28 cellular contexts compared by ENCODE assay signal in the genomic region with DNA sequence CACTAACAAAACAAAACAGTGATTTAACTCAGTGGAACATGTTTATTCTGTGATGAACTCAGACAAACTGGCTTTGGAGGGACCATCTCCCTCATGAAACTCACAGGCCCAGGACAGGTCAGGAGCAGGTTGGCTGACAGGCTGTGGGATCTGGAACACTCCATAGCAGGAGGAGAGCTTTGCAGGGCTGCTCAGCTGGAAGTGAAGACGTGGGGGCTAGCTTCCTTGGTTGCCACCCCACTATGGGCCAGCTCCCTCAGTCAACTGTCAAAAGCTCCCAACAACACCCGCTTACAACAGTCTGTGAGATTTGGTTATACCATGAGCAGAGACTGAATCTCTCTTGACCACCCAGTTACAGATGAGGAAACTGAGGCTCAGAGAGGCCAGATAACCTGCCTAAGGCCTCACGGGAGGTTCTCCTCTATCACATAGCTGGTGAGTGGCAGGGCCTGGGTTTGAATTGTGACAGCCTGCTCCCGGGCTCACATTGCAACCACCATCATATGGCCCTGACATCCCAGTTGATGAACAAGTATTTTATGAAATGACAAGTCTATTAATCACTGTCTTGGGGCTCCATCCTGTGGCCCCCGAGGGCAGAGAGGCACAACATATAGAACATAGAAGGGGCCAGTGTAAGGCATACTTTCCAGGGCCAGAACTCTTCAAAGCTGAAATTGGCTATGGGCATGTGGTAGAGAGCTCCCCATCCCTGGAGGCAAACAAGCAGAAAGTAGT.
DNase-seq lines count a peak whose midpoint lies in the region; ATAC-seq, FAIRE-seq and TF ChIP-seq lines count a peak whose summit lies in the region.
"Had no signal": no experiment of that assay in that cellular context is flagged by ENCODE, and none has a peak within 500 bp of the region (broad histone marks: within the 10 kb centered on the region; RNA-seq: fewer than 3 reads in every experiment).

No MANE protein-coding gene starts in this region.

- H3K4me3 ChIP-seq in RWPE2 (ENCODE audit: severe bottlenecking) (no peak overlapping the region), endodermal cell (ENCODE audit: low read length) (no peak overlapping the region)
- H3K4me3 ChIP-seq: GM12878, tibial artery had no signal

- no peak overlapping the region for H3K27ac Mint-ChIP-seq in activated CD8-positive, alpha-beta memory T cell treated with anti-CD3 and anti-CD28 coated beads, Interleukin-2, amount 10 ng/mL, durations not matched to agents 7 days and 5 days
- no peak overlapping the region for H3K27ac Mint-ChIP-seq in endodermal cell
- H3K27ac Mint-ChIP-seq: activated naive CD8-positive, alpha-beta T cell treated with anti-CD3 and anti-CD28 coated beads for 36 hours; activated T-helper 17 cell treated with anti-CD3 and anti-CD28 coated beads, Interleukin-2, amount 50 U/mL, for 72 hours; B cell; nephron progenitor cell had no signal

- H3K4me1 ChIP-seq in RWPE2 (ENCODE audit: insufficient read depth, poor library complexity, severe bottlenecking) (no peaks in the 10 kb centered on the region), endodermal cell (ENCODE audit: control insufficient read depth, insufficient read depth, low read length) (no peaks in the 10 kb centered on the region)
- H3K4me1 ChIP-seq: parathyroid adenoma had no signal

- H3K27me3 ChIP-seq in RWPE2 (ENCODE audit: insufficient read depth, poor library complexity, severe bottlenecking) = peaks cover 11% of the 10 kb centered on the region
- no peaks in the 10 kb centered on the region for H3K27me3 ChIP-seq in endodermal cell (ENCODE audit: control insufficient read depth, insufficient read depth, low read length, poor library complexity, severe bottlenecking)

- TF ChIP-seq CTCF in RWPE2 (IDR thresholded peaks at IDR 0.05; ENCODE audit: poor library complexity, severe bottlenecking) (peak; percentile 21), endodermal cell (conservative IDR thresholded peaks at IDR 0.05) (no peak)

- H3K4me3 Mint-ChIP-seq in activated CD8-positive, alpha-beta memory T cell treated with anti-CD3 and anti-CD28 coated beads, Interleukin-2, amount 10 ng/mL, durations not matched to agents 7 days and 5 days = no peak overlapping the region
- no peak overlapping the region for H3K4me3 Mint-ChIP-seq in endodermal cell
- H3K4me3 Mint-ChIP-seq: activated naive CD8-positive, alpha-beta T cell treated with anti-CD3 and anti-CD28 coated beads for 36 hours; activated T-helper 17 cell treated with anti-CD3 and anti-CD28 coated beads, Interleukin-2, amount 50 U/mL, for 72 hours; B cell; stimulated activated naive CD8-positive, alpha-beta T cell treated with anti-CD3 and anti-CD28 coated beads, Interleukin-15, amount 100 ng/mL, for 72 hours had no signal

- H3K4me1 Mint-ChIP-seq in activated CD8-positive, alpha-beta memory T cell treated with anti-CD3 and anti-CD28 coated beads, Interleukin-2, amount 10 ng/mL, durations not matched to agents 7 days and 5 days = no peaks in the 10 kb centered on the region
- H3K4me1 Mint-ChIP-seq in endodermal cell = peaks cover 3% of the 10 kb centered on the region
- H3K4me1 Mint-ChIP-seq: activated T-helper 17 cell treated with anti-CD3 and anti-CD28 coated beads, Interleukin-2, amount 50 U/mL, for 72 hours; B cell; stimulated activated naive CD8-positive, alpha-beta T cell treated with anti-CD3 and anti-CD28 coated beads, Interleukin-15, amount 100 ng/mL, for 72 hours had no signal

- H3K36me3 Mint-ChIP-seq in activated CD8-positive, alpha-beta memory T cell treated with anti-CD3 and anti-CD28 coated beads, Interleukin-2, amount 10 ng/mL, durations not matched to agents 7 days and 5 days = no peaks in the 10 kb centered on the region
- no peaks in the 10 kb centered on the region for H3K36me3 Mint-ChIP-seq in endodermal cell (ENCODE audit: low read depth)
- H3K36me3 Mint-ChIP-seq: activated naive CD8-positive, alpha-beta T cell treated with anti-CD3 and anti-CD28 coated beads for 36 hours had no signal

- peaks cover 6% of the 10 kb centered on the region for H3K27me3 Mint-ChIP-seq in activated CD8-positive, alpha-beta memory T cell treated with anti-CD3 and anti-CD28 coated beads, Interleukin-2, amount 10 ng/mL, durations not matched to agents 7 days and 5 days
- H3K27me3 Mint-ChIP-seq in endodermal cell (ENCODE audit: insufficient read depth) = peaks cover 21% of the 10 kb centered on the region

- CTCF ChIA-PET in activated CD8-positive, alpha-beta memory T cell treated with anti-CD3 and anti-CD28 coated beads, Interleukin-2, amount 10 ng/mL, durations not matched to agents 7 days and 5 days (lab: Charles Lee) = no interaction called here

- H3K36me3 ChIP-seq in RWPE2 (ENCODE audit: low read depth) (no peaks in the 10 kb centered on the region), endodermal cell (ENCODE audit: control insufficient read depth, insufficient read depth, low read length) (no peaks in the 10 kb centered on the region)
- H3K36me3 ChIP-seq: tibial artery had no signal

- H3K27ac ChIP-seq in RWPE2 (ENCODE audit: poor library complexity, severe bottlenecking) (no peak overlapping the region), endodermal cell (ENCODE audit: low read depth, low read length) (no peak overlapping the region)
- H3K27ac ChIP-seq: parathyroid adenoma, tibial artery had no signal

- ATAC-seq in activated CD8-positive, alpha-beta memory T cell treated with anti-CD3 and anti-CD28 coated beads, Interleukin-2, amount 10 ng/mL, durations not matched to agents 7 days and 5 days = no peak
- ATAC-seq in RWPE2 (ENCODE audit: low read depth) = peak; percentile 35; the same call in 1 of the 3 replicates
- no peak for ATAC-seq in GM21528 (IDR thresholded peaks at IDR 0.05; ENCODE audit: low FRiP score, unreplicated experiment)
- ATAC-seq: activated T-helper 17 cell treated with anti-CD3 and anti-CD28 coated beads, Interleukin-2, amount 50 U/mL, for 72 hours; GM12878; HepG2; sciatic nerve; stimulated activated naive CD8-positive, alpha-beta T cell treated with anti-CD3 and anti-CD28 coated beads, Interleukin-15, amount 100 ng/mL, for 72 hours had no signal

- H3K9ac ChIP-seq in endodermal cell (ENCODE audit: extremely low read depth, low read length, poor library complexity, severe bottlenecking) = no peak overlapping the region
- H3K9ac ChIP-seq: parathyroid adenoma had no signal

- FAIRE-seq in urothelium cell line (lab: Jason Lieb, UNC) = peak; percentile 98
- FAIRE-seq: A204.1, astrocyte, GM12878, HepG2 had no signal

- H3K9me3 Mint-ChIP-seq in activated CD8-positive, alpha-beta memory T cell treated with anti-CD3 and anti-CD28 coated beads, Interleukin-2, amount 10 ng/mL, durations not matched to agents 7 days and 5 days (ENCODE audit: low read depth) = no peaks in the 10 kb centered on the region
- H3K9me3 Mint-ChIP-seq in endodermal cell = no peaks in the 10 kb centered on the region
- H3K9me3 Mint-ChIP-seq: activated naive CD8-positive, alpha-beta T cell treated with anti-CD3 and anti-CD28 coated beads for 36 hours; activated T-helper 17 cell treated with anti-CD3 and anti-CD28 coated beads, Interleukin-2, amount 50 U/mL, for 72 hours; nephron progenitor cell; stimulated activated naive CD8-positive, alpha-beta T cell treated with anti-CD3 and anti-CD28 coated beads, Interleukin-15, amount 100 ng/mL, for 72 hours had no signal

- peak; percentile 9 for DNase-seq in activated CD8-positive, alpha-beta memory T cell treated with anti-CD3 and anti-CD28 coated beads, Interleukin-2, amount 10 ng/mL, durations not matched to agents 7 days and 5 days
- DNase-seq in activated CD8-positive, alpha-beta memory T cell treated with anti-CD3 and anti-CD28 coated beads for 24 hours = no peak
- DNase-seq in RWPE2 (ENCODE audit: low spot score) (no peak), islet precursor cell (peak; percentile 22), urothelium cell line (ENCODE audit: low spot score) (no peak), endodermal cell (no peak), hippocampal formation (lab: John Stamatoyannopoulos, UW) (no peak)
- DNase-seq: activated CD4-positive, alpha-beta T cell treated with anti-CD3 and anti-CD28 coated beads for 48 hours; activated naive CD8-positive, alpha-beta T cell treated with anti-CD3 and anti-CD28 coated beads for 36 hours; central memory CD4-positive, alpha-beta T cell; DMS79 treated with DMSO at 0.1 percent for 48 hours; foreskin melanocyte; hypothalamus; NCI-H1092; NCI-H187; NCI-H526 treated with DMSO at 0.1 percent for 48 hours; nephron progenitor cell; stimulated activated naive CD8-positive, alpha-beta T cell treated with anti-CD3 and anti-CD28 coated beads, Interleukin-15, amount 100 ng/mL, for 72 hours; tibial artery had no signal

- H3K9me3 ChIP-seq in RWPE2 (ENCODE audit: severe bottlenecking) (no peaks in the 10 kb centered on the region), endodermal cell (ENCODE audit: control insufficient read depth, low read length) (no peaks in the 10 kb centered on the region)
- H3K9me3 ChIP-seq: tibial artery had no signal

- WGBS in endodermal cell (ENCODE audit: insufficient coverage in 1 of 2, insufficient read length in 1 of 2), 2 experiments = 83 to 87% methylated on average over 3 to 5 of the region's 5 CpGs

Comparison
In these comparisons a context has a peak if more than half of its experiments do, and no peak if none do; other contexts are left out.
1. DNase-seq: peak in activated CD8-positive, alpha-beta memory T cell treated with anti-CD3 and anti-CD28 coated beads, Interleukin-2, amount 10 ng/mL, durations not matched to agents 7 days and 5 days (single experiment) and islet precursor cell (single experiment); none in activated CD8-positive, alpha-beta memory T cell treated with anti-CD3 and anti-CD28 coated beads for 24 hours (single experiment), RWPE2 (single experiment), urothelium cell line (single experiment), endodermal cell (single experiment) and hippocampal formation (0 of 2).